21 cellular contexts compared by ENCODE assay signal in genomic region chr14:99363616-99364290, GRCh38.
A peak's percentile ranks its signal among the peaks of the same experiment; 100 is the strongest.
DNase-seq lines count a peak whose midpoint lies in the region; ATAC-seq and TF ChIP-seq lines count a peak whose summit lies in the region.
"Had no signal": no experiment of that assay in that cellular context is flagged by ENCODE, and none has a peak within 500 bp of the region (broad histone marks: within the 10 kb centered on the region; RNA-seq: fewer than 3 reads in every experiment).

No MANE protein-coding gene starts in this region.

- H3K27me3 ChIP-seq in BLaER1 (no peaks in the 10 kb centered on the region), H7 (ENCODE audit: control insufficient read depth, insufficient read depth, low read length) (no peaks in the 10 kb centered on the region), endodermal cell (ENCODE audit: control insufficient read depth, insufficient read depth, low read length, poor library complexity, severe bottlenecking) (no peaks in the 10 kb centered on the region), neuron (ENCODE audit: insufficient read depth, low read length) (no peaks in the 10 kb centered on the region), SJCRH30 (no peaks in the 10 kb centered on the region)
- H3K27me3 ChIP-seq: MG63 had no signal

- H3K36me3 ChIP-seq in BLaER1 = no peaks in the 10 kb centered on the region
- H3K36me3 ChIP-seq in H7 (replicated peaks; ENCODE audit: control insufficient read depth, insufficient read depth, low read length) = no peaks in the 10 kb centered on the region
- no peaks in the 10 kb centered on the region for H3K36me3 ChIP-seq in endodermal cell (ENCODE audit: control insufficient read depth, insufficient read depth, low read length)
- no peaks in the 10 kb centered on the region for H3K36me3 ChIP-seq in neuron (ENCODE audit: insufficient read depth, low read length)
- H3K36me3 ChIP-seq in SJCRH30 = no peaks in the 10 kb centered on the region
- H3K36me3 ChIP-seq: HAP-1, MG63 had no signal

- H3K27me3 Mint-ChIP-seq in endodermal cell (ENCODE audit: insufficient read depth) = no peaks in the 10 kb centered on the region
- H3K27me3 Mint-ChIP-seq: CD4-positive, alpha-beta memory T cell; IgD-negative memory B cell had no signal

- H3K4me3 ChIP-seq in BLaER1 = no peak overlapping the region
- H3K4me3 ChIP-seq in H7 (ENCODE audit: insufficient read depth, low read depth, low read length) = no peak overlapping the region
- H3K4me3 ChIP-seq in endodermal cell (ENCODE audit: low read length) = no peak overlapping the region
- H3K4me3 ChIP-seq in neuron (ENCODE audit: low read length) = no peak overlapping the region
- no peak overlapping the region for H3K4me3 ChIP-seq in SJCRH30
- H3K4me3 ChIP-seq: A549, HAP-1, MG63, SK-N-MC had no signal

- H3K4me1 ChIP-seq in BLaER1 (peaks cover 9% of the 10 kb centered on the region), endodermal cell (ENCODE audit: control insufficient read depth, insufficient read depth, low read length) (no peaks in the 10 kb centered on the region), neuron (ENCODE audit: insufficient read depth, low read length) (no peaks in the 10 kb centered on the region), SJCRH30 (peaks cover 4% of the 10 kb centered on the region; the same call in 1 of the 2 replicates)
- H3K4me1 ChIP-seq: A549, HAP-1 had no signal

- no peaks in the 10 kb centered on the region for H3K36me3 Mint-ChIP-seq in endodermal cell (ENCODE audit: low read depth)
- H3K36me3 Mint-ChIP-seq: CD4-positive, alpha-beta memory T cell; IgD-negative memory B cell had no signal

- H3K27ac Mint-ChIP-seq in endodermal cell = no peak overlapping the region
- H3K27ac Mint-ChIP-seq: CD4-positive, alpha-beta memory T cell; IgD-negative memory B cell had no signal

- ATAC-seq in HG03039 (IDR thresholded peaks at IDR 0.05; ENCODE audit: unreplicated experiment) = no peak
- ATAC-seq: A549, Right ventricle myocardium inferior had no signal

- no peaks in the 10 kb centered on the region for H4K20me1 ChIP-seq in BLaER1

- H3K9ac ChIP-seq in BLaER1 (no peak overlapping the region), endodermal cell (ENCODE audit: extremely low read depth, low read length, poor library complexity, severe bottlenecking) (no peak overlapping the region)

- TF ChIP-seq CTCF in endodermal cell (conservative IDR thresholded peaks at IDR 0.05) = peak; percentile 24

- DNase-seq in H7 (peak; percentile 84), endodermal cell (peak; percentile 70), SJCRH30 (no peak), hypothalamus (lab: John Stamatoyannopoulos, UW) (no peak), inferior parietal cortex (ENCODE audit: extremely low spot score) (no peak)
- DNase-seq: CD4-positive, alpha-beta memory T cell; DMS79; Kasumi-1; MG63; NCI-H1092 treated with DMSO at 0.1 percent for 48 hours; NCI-H2081; NCI-H510A treated with DMSO at 0.1 percent for 48 hours; NCI-H774 had no signal

- peak overlapping the region; percentile 20; the same call in 1 of the 2 replicates for H3K4me2 ChIP-seq in BLaER1
- H3K4me2 ChIP-seq: A549 had no signal

- H3K27ac ChIP-seq in BLaER1 (no peak overlapping the region), endodermal cell (ENCODE audit: low read depth, low read length) (peak overlapping the region; percentile 57), SJCRH30 (no peak overlapping the region)
- H3K27ac ChIP-seq: A549, SK-N-MC had no signal

- H3K4me1 Mint-ChIP-seq in endodermal cell = no peaks in the 10 kb centered on the region
- H3K4me1 Mint-ChIP-seq: CD4-positive, alpha-beta memory T cell; IgD-negative memory B cell had no signal

- H3K4me3 Mint-ChIP-seq in endodermal cell = no peak overlapping the region
- H3K4me3 Mint-ChIP-seq: CD4-positive, alpha-beta memory T cell; IgD-negative memory B cell had no signal

- no peaks in the 10 kb centered on the region for H3K9me3 ChIP-seq in BLaER1
- H3K9me3 ChIP-seq in endodermal cell (ENCODE audit: control insufficient read depth, low read length) = no peaks in the 10 kb centered on the region
- H3K9me3 ChIP-seq in neuron (ENCODE audit: low read length) = no peaks in the 10 kb centered on the region
- no peaks in the 10 kb centered on the region for H3K9me3 ChIP-seq in SJCRH30 (replicated peaks)
- H3K9me3 ChIP-seq: A549, HAP-1, MG63 had no signal

- WGBS in endodermal cell (ENCODE audit: insufficient coverage in 1 of 2, insufficient read length in 1 of 2), 2 experiments = 84 to 96% methylated on average over 10 to 16 of the region's 16 CpGs

- no peaks in the 10 kb centered on the region for H3K9me3 Mint-ChIP-seq in endodermal cell
- H3K9me3 Mint-ChIP-seq: CD4-positive, alpha-beta memory T cell had no signal

- peak overlapping the region; percentile 52 for H2AFZ ChIP-seq in neuron (ENCODE audit: low read depth, low read length)

Comparison
In these comparisons a context has a peak if more than half of its experiments do, and no peak if none do; other contexts are left out.
1. DNase-seq: peak in H7 (single experiment) and endodermal cell (single experiment); none in SJCRH30 (0 of 2), hypothalamus (0 of 51) and inferior parietal cortex (single experiment).